Comparison of ENCODE assay signal across 1 cellular context in genomic region chr2:216340280-216340631, GRCh38.
A peak's percentile ranks its signal among the peaks of the same experiment; 100 is the strongest.
TF ChIP-seq lines count a peak whose summit lies in the region.

No MANE protein-coding gene starts in this region.

TF ChIP-seq in WTC11, 78 proteins besides CTCF, POLR2A, EP300 and RAD21 (continued from another document):
- TF ChIP-seq PRDM15 (CRISPR knock-in tag; IDR thresholded peaks at IDR 0.05) = 0 out of 2 replicates have a peak, but pooled peaks have one; percentile 10
